Comparison of ENCODE assay signal across 17 cellular contexts in the genomic region with DNA sequence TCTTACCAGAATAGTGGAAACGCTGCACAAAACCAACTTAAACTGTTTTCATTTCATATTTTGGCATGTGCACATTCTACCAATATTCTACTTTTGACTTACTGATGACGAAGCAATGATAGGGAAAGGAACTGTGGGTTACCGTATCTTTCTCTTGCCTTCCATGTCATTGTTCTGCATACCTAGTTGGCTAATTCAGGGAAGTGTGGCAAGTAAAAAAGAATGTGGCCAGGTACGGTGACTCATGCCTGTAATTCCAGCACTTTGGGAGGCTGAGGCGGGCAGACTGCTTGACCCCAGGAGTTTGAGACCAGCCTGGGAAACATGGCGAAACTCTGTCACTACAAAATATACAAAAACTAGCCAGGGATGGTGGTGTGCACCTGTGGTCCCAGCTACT.
DNase-seq lines count a peak whose midpoint lies in the region; FAIRE-seq and TF ChIP-seq lines count a peak whose summit lies in the region.
"Had no signal": no experiment of that assay in that cellular context is flagged by ENCODE, and none has a peak within 500 bp of the region (broad histone marks: within the 10 kb centered on the region; RNA-seq: fewer than 3 reads in every experiment).

No MANE protein-coding gene starts in this region.

- DNase-seq in RCC 7860 (ENCODE audit: low spot score) (peak; percentile 45), epithelial cell of prostate (ENCODE audit: low read depth, low spot score) (no peak), NCI-H2196 treated with DMSO at 0.1 percent for 48 hours (lab: John Stamatoyannopoulos, UW; ENCODE audit: unreplicated experiment) (no peak), mesenteric fat pad (ENCODE audit: low spot score) (no peak), ovary (no peak), esophagus muscularis mucosa (ENCODE audit: extremely low spot score) (no peak)
- DNase-seq: CD8-positive, alpha-beta T cell; IMR-90; MV-4-11; NCI-H1417 treated with DMSO at 0.1 percent for 48 hours; NCI-H2029 treated with DMSO at 0.1 percent for 48 hours; NCI-H510A treated with DMSO at 0.1 percent for 48 hours; RPMI8226 had no signal

- no peak for TF ChIP-seq EP300 in ovary (IDR thresholded peaks at IDR 0.05)
- no peak for TF ChIP-seq EP300 in esophagus muscularis mucosa (IDR thresholded peaks at IDR 0.05)

- H3K27ac ChIP-seq in BLaER1 (peak overlapping the region; percentile 41; the same call in 1 of the 2 replicates), epithelial cell of prostate (peak overlapping the region; percentile 61), parathyroid adenoma (no peak overlapping the region), ovary (no peak overlapping the region), esophagus muscularis mucosa (replicated peaks in 1 of 4) (no peak overlapping the region)

- H3K36me3 ChIP-seq in BLaER1 (peaks cover 9% of the 10 kb centered on the region; the same call in 1 of the 2 replicates), parathyroid adenoma (ENCODE audit: control insufficient read depth, insufficient read depth, low read length) (no peaks in the 10 kb centered on the region), ovary (no peaks in the 10 kb centered on the region), esophagus muscularis mucosa (no peaks in the 10 kb centered on the region)

- no peak overlapping the region for H2AFZ ChIP-seq in parathyroid adenoma

- H3K9ac ChIP-seq in BLaER1 (no peak overlapping the region), parathyroid adenoma (no peak overlapping the region)

- H3K4me2 ChIP-seq in BLaER1: peak overlapping the region; percentile 55
- peak overlapping the region; percentile 43 for H3K4me2 ChIP-seq in parathyroid adenoma (ENCODE audit: low read length)

- 95% methylated on average over 6 of the region's 6 CpGs for WGBS in ovary, 3 donors
- WGBS in esophagus muscularis mucosa: 96% methylated on average over 6 of the region's 6 CpGs

- peaks cover under 1% of the 10 kb centered on the region for H3K79me2 ChIP-seq in parathyroid adenoma

- TF ChIP-seq POLR2A in ovary (IDR thresholded peaks at IDR 0.05) (no peak), esophagus muscularis mucosa (IDR thresholded peaks at IDR 0.05; ENCODE audit: low read depth) (no peak)

- H3K4me3 ChIP-seq in BLaER1 (no peak overlapping the region), parathyroid adenoma (ENCODE audit: low read depth, low read length) (no peak overlapping the region), ovary (no peak overlapping the region), esophagus muscularis mucosa (no peak overlapping the region)

- no peaks in the 10 kb centered on the region for H4K20me1 ChIP-seq in BLaER1

- H3K9me3 ChIP-seq in BLaER1 (no peaks in the 10 kb centered on the region), parathyroid adenoma (ENCODE audit: control insufficient read depth, low read length) (no peaks in the 10 kb centered on the region), ovary (no peaks in the 10 kb centered on the region), esophagus muscularis mucosa (no peaks in the 10 kb centered on the region)

- intact Hi-C loops in ovary (cut with DNase I): no loop called here
- intact Hi-C loops in esophagus muscularis mucosa (cut with DNase I): no loop called here

- TF ChIP-seq CTCF in parathyroid adenoma (IDR thresholded peaks at IDR 0.05) (no peak), ovary (IDR thresholded peaks at IDR 0.05) (no peak), esophagus muscularis mucosa (IDR thresholded peaks at IDR 0.05) (no peak)

- H3K4me1 ChIP-seq in BLaER1 (peaks cover 96% of the 10 kb centered on the region), parathyroid adenoma (peaks cover 4% of the 10 kb centered on the region), ovary (ENCODE audit: insufficient read depth) (no peaks in the 10 kb centered on the region), esophagus muscularis mucosa (no peaks in the 10 kb centered on the region)

- H3K27me3 ChIP-seq in BLaER1 (no peaks in the 10 kb centered on the region), parathyroid adenoma (ENCODE audit: control insufficient read depth, insufficient read depth, low read length) (no peaks in the 10 kb centered on the region), ovary (no peaks in the 10 kb centered on the region), esophagus muscularis mucosa (no peaks in the 10 kb centered on the region)

- peak; percentile 14 for FAIRE-seq in RCC 7860 (lab: Jason Lieb, UNC)
- FAIRE-seq: A204.1, H1 had no signal

Comparison
In these comparisons a context has a peak if more than half of its experiments do, and no peak if none do; other contexts are left out.
1. H3K27ac ChIP-seq: peak in BLaER1 (single experiment) and epithelial cell of prostate (single experiment); none in parathyroid adenoma (single experiment), ovary (0 of 2) and esophagus muscularis mucosa (0 of 4).